1 cellular context compared by ENCODE assay signal in the genomic region with DNA sequence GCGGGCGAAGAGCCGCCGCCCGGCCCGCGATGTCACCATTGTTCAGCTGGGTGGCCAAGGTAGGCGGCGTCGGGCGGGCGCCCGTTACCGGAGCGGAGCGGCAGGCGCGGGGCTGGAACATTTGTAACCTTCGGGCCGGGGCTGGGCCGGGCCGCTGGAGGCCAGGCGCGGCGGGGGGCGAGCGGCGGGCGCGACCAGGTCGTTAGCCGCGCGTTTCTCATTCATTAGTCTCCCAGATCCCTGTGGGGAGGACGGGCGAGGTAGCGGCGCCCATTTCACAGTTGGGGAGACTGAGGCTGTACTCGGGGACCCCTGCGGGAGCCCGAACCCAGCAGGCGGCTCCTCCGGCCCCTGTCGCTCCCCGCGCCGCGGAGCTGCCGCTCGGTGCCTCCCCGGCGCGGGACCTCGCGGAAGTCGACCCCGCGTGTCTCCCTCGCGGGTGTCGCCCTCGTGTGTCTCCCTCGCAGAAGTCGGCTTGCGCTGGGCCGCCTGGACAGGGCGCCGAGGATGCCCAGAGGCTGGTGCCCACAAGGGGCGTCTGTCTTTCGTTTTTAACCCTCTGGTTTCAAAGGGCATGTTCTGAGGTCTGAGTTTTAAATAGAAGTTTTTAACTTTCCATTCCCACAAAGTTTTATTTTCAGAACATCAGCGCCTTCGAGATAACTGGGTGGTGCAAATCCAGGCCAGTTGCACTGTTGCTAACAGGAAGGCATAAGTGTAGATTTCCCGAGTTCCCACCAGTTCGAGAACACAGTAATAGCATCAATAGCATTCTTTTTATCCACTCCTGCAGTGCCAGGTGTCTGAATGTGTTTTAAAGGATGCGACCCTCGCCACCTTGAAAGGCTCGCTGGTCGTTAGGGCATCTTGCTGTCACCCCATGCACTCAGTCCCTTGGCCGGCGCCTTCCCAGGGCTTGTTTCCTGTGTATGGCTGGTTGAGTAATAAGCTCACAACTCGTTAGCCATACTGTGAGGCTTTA.
TF ChIP-seq lines count a peak whose summit lies in the region.

No MANE protein-coding gene starts in this region.

TF ChIP-seq in K562, 482 proteins besides CTCF, POLR2A, EP300 and RAD21 (continued from another document):
- TF ChIP-seq MGA (IDR thresholded peaks at IDR 0.05) (peak; percentile 92), WHSC1 (IDR thresholded peaks at IDR 0.05; ENCODE audit: low read length) (no peak), ARID3A (IDR thresholded peaks at IDR 0.05; ENCODE audit: borderline replicate concordance, low read depth, low read length) (no peak), GABPA (tag; conservative IDR thresholded peaks at IDR 0.05; ENCODE audit: low read depth) (0 out of 2 replicates have a peak, but pooled peaks have one; percentile 4), DIDO1 (tag; IDR thresholded peaks at IDR 0.05; ENCODE audit: low read depth) (no peak)
- TF ChIP-seq, protein P1, sequence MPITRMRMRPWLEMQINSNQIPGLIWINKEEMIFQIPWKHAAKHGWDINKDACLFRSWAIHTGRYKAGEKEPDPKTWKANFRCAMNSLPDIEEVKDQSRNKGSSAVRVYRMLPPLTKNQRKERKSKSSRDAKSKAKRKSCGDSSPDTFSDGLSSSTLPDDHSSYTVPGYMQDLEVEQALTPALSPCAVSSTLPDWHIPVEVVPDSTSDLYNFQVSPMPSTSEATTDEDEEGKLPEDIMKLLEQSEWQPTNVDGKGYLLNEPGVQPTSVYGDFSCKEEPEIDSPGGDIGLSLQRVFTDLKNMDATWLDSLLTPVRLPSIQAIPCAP (CRISPR knock-in tag; IDR thresholded peaks at IDR 0.05; ENCODE audit: borderline replicate concordance): no peak
